ENCODE assay signal across 8 cellular contexts in the genomic region with DNA sequence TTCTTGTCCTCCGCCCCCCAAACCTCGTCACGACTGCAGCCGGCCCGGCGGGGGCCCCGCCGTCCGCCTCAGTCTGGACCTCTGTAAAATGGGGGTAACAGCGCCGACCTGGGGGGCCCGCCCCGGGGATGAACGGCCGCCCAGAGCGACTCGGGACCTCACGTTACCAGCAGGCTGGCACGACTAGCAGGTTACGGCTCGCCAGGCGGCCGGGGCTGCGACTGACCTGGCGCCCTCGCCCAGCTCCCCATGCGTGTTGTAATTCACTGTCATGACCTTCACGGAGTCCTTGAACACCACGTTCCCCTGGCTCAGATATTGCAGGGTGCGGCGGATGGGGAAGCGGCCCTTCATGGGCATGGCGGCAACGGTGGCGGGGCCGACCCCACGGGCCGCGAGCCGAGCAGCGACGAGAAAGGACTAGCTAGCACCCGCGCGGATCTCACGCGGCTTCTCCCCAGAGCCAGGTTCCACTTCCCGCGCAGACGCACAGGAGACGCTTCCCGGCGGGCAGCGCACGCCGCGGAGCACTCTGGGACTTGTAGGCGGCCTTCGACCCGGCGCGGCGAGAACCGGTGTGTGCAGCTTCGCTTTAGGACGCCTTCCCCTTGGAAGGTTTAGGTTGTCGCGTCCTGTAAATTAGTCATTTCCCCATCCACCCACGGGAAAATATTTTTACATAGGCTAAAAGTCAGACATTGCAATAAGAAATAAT. TPM values are rescaled to one million over a fixed set of nuclear protein-coding genes. Genes with fewer than 3 reads are reported as not detected.
DNase-seq lines count a peak whose midpoint lies in the region; TF ChIP-seq lines count a peak whose summit lies in the region.

TSS of gene MRPS25 (minus strand) at position 481 of the 715 bp plus-strand sequence. CDS start at position 360, 121 bp downstream.

- H3K36me3 Mint-ChIP-seq in HFFc6 (ENCODE audit: low read depth) = peaks cover 10% of the 10 kb centered on the region
- peaks cover 12% of the 10 kb centered on the region for H3K36me3 Mint-ChIP-seq in activated naive CD4-positive, alpha-beta T cell treated with anti-CD3 and anti-CD28 coated beads for 36 hours (ENCODE audit: low read depth)

- H3K27ac ChIP-seq in substantia nigra (ENCODE audit: low read depth, low read length, poor library complexity, severe bottlenecking) = peak within 1 kb of the TSS; percentile 74

- H3K4me1 Mint-ChIP-seq in HFFc6 (ENCODE audit: low read depth) = peaks cover 19% of the 10 kb centered on the region
- peaks cover 25% of the 10 kb centered on the region for H3K4me1 Mint-ChIP-seq in activated naive CD4-positive, alpha-beta T cell treated with anti-CD3 and anti-CD28 coated beads for 36 hours (ENCODE audit: low read depth)

- peaks cover 4% of the 10 kb centered on the region for H3K27me3 Mint-ChIP-seq in HFFc6 (ENCODE audit: insufficient read depth)
- H3K27me3 Mint-ChIP-seq in activated naive CD4-positive, alpha-beta T cell treated with anti-CD3 and anti-CD28 coated beads for 36 hours (ENCODE audit: low read depth) = no peaks in the 10 kb centered on the region

- peak within 1 kb of the TSS; percentile 94 for H3K27ac Mint-ChIP-seq in HFFc6
- H3K27ac Mint-ChIP-seq in activated naive CD4-positive, alpha-beta T cell treated with anti-CD3 and anti-CD28 coated beads for 36 hours = peak within 1 kb of the TSS; percentile 87

- CTCF ChIA-PET in activated naive CD4-positive, alpha-beta T cell treated with anti-CD3 and anti-CD28 coated beads for 36 hours (lab: Charles Lee) = interaction anchor here (2.5 kb wide), 1 partner anchor 13 kb away, joined by 13 read pairs; no protein-coding TSS in a partner anchor

- intact Hi-C loops in activated naive CD4-positive, alpha-beta T cell treated with anti-CD3 and anti-CD28 coated beads for 36 hours (cut with micrococcal nuclease) = loop anchor here (1.0 to 5.0 kb wide), 7 partner anchors 10 to 888 kb away; partner anchors contain the start of genes CCDC174, LSM3, NR2C2 and RBSN

- DNase-seq in GM04504 (ENCODE audit: low read depth) (peak; percentile 77), HFFc6 (peak; percentile 88), NAMALWA (ENCODE audit: low spot score) (peak; percentile 95), SK-N-DZ (ENCODE audit: low spot score) (peak; percentile 93), germinal center (ENCODE audit: low spot score) (peak; percentile 94), non-pigmented ciliary epithelial cell (ENCODE audit: low read depth) (peak; percentile 81), substantia nigra (lab: John Stamatoyannopoulos, UW) (peak; percentile 37 to 91 (median 81))
- peak; percentile 93 for DNase-seq in activated naive CD4-positive, alpha-beta T cell treated with anti-CD3 and anti-CD28 coated beads for 36 hours

- peak within 1 kb of the TSS; percentile 96 for H3K4me3 Mint-ChIP-seq in HFFc6
- H3K4me3 Mint-ChIP-seq in activated naive CD4-positive, alpha-beta T cell treated with anti-CD3 and anti-CD28 coated beads for 36 hours = peak within 1 kb of the TSS; percentile 96

- no peaks in the 10 kb centered on the region for H3K9me3 Mint-ChIP-seq in HFFc6
- H3K9me3 Mint-ChIP-seq in activated naive CD4-positive, alpha-beta T cell treated with anti-CD3 and anti-CD28 coated beads for 36 hours = no peaks in the 10 kb centered on the region

- no peak for TF ChIP-seq CTCF in HFFc6 (IDR thresholded peaks at IDR 0.05)

RNA-seq across cellular contexts. Expression of gene MRPS25, which starts in this region (rescaled TPM):
- 10 to 100 TPM; 31.4 to 45.2 (median 33.4) TPM for total RNA-seq in HFFc6 (2021; fragmentation: NEBNext Ultra II Directional; extraction: Animal tissue kit (Norgen Biotek cat#: 25700))
- 68.5 and 74.3 TPM in 2 replicates for polyA plus RNA-seq in SK-N-DZ (2014; cell fraction: cytosol; rRNA removed)
- polyA plus RNA-seq in SK-N-DZ (2014; cell fraction: nucleus; rRNA removed) = 130 and 216 TPM in 2 replicates
- 10 to 100 TPM; 55.0 to 57.5 TPM for total RNA-seq in activated naive CD4-positive, alpha-beta T cell treated with anti-CD3 and anti-CD28 coated beads for 36 hours

Comparison
In these comparisons a context has a peak if more than half of its experiments do, and no peak if none do; other contexts are left out.
1. Peak in every context shown above with its lines: DNase-seq and H3K27ac ChIP-seq.